Comparison of ENCODE assay signal across 30 cellular contexts in genomic region chr1:212621043-212621829, GRCh38. TPM values are rescaled to one million over a fixed set of nuclear protein-coding genes. Genes with fewer than 3 reads are reported as not detected.
DNase-seq lines count a peak whose midpoint lies in the region; ATAC-seq, FAIRE-seq and TF ChIP-seq lines count a peak whose summit lies in the region.
"Had no signal": no experiment of that assay in that cellular context is flagged by ENCODE, and none has a peak within 500 bp of the region (broad histone marks: within the 10 kb centered on the region; RNA-seq: fewer than 3 reads in every experiment).

No MANE protein-coding gene starts in this region.

- H3K27me3 ChIP-seq in K562 (ENCODE audit: control insufficient read depth in 2 of 2, insufficient read depth in 2 of 2, low read length in 2 of 2), result peaks cover 23 to 30% of the 10 kb centered on the region in 2 experiments
- no peaks in the 10 kb centered on the region for H3K27me3 ChIP-seq in trophoblast cell (ENCODE audit: insufficient read depth, low read length)
- H3K27me3 ChIP-seq in mesendoderm (ENCODE audit: insufficient read depth, low read length, poor library complexity), result no peaks in the 10 kb centered on the region
- H3K27me3 ChIP-seq: thyroid gland had no signal

- no peaks in the 10 kb centered on the region for H3K79me2 ChIP-seq in K562 (ENCODE audit: control insufficient read depth, insufficient read depth, low read length)
- no peaks in the 10 kb centered on the region for H3K79me2 ChIP-seq in trophoblast cell (ENCODE audit: control insufficient read depth, insufficient read depth, low read length, poor library complexity)
- H3K79me2 ChIP-seq in mesendoderm (ENCODE audit: control insufficient read depth, insufficient read depth, low read length), result no peaks in the 10 kb centered on the region

- TF ChIP-seq CTCF in K562 (IDR thresholded peaks at IDR 0.05 in 2 of 3, conservative IDR thresholded peaks at IDR 0.05 in 1 of 3; ENCODE audit: insufficient read depth in 2 of 3, low read depth in 1 of 3, low read length in 3 of 3), result no peak

- TF ChIP-seq RAD21 in K562 (CRISPR knock-in tag; conservative IDR thresholded peaks at IDR 0.05 in 1 of 2, IDR thresholded peaks at IDR 0.05 in 1 of 2), result no peak

- H3K4me3 Mint-ChIP-seq in activated CD4-positive, alpha-beta memory T cell treated with anti-CD3 and anti-CD28 coated beads for 36 hours, result no peak overlapping the region
- no peak overlapping the region for H3K4me3 Mint-ChIP-seq in activated CD4-positive, alpha-beta memory T cell treated with anti-CD3 and anti-CD28 coated beads, Interleukin-2, amount 10 ng/mL, durations not matched to agents 7 days and 5 days
- H3K4me3 Mint-ChIP-seq: activated T-helper 17 cell treated with anti-CD3 and anti-CD28 coated beads, Interleukin-2, amount 50 U/mL, for 72 hours; CD14-positive monocyte; H9; mesothelial cell of epicardium had no signal

- H2BK120ac ChIP-seq in trophoblast cell (ENCODE audit: insufficient read depth, low read length, poor library complexity), result no peak overlapping the region
- no peak overlapping the region for H2BK120ac ChIP-seq in mesendoderm (ENCODE audit: low read depth, low read length)

- no peaks in the 10 kb centered on the region for H3K79me1 ChIP-seq in trophoblast cell (ENCODE audit: low read length)
- H3K79me1 ChIP-seq in mesendoderm (ENCODE audit: low read length), result no peaks in the 10 kb centered on the region

- no peak overlapping the region for H3K23ac ChIP-seq in trophoblast cell (ENCODE audit: low read length)
- no peak overlapping the region for H3K23ac ChIP-seq in mesendoderm (ENCODE audit: low read length)

- TF ChIP-seq EP300 in K562 (IDR thresholded peaks at IDR 0.05; ENCODE audit: low read length), result no peak

- TF ChIP-seq POLR2A in K562 (conservative IDR thresholded peaks at IDR 0.05), result no peak

- no peaks in the 10 kb centered on the region for H3K9me1 ChIP-seq in K562 (ENCODE audit: control insufficient read depth, insufficient read depth, low read length)

- H3K9me3 Mint-ChIP-seq in activated CD4-positive, alpha-beta memory T cell treated with anti-CD3 and anti-CD28 coated beads for 36 hours, result no peaks in the 10 kb centered on the region
- no peaks in the 10 kb centered on the region for H3K9me3 Mint-ChIP-seq in activated CD4-positive, alpha-beta memory T cell treated with anti-CD3 and anti-CD28 coated beads, Interleukin-2, amount 10 ng/mL, durations not matched to agents 7 days and 5 days
- H3K9me3 Mint-ChIP-seq: activated T-helper 17 cell treated with anti-CD3 and anti-CD28 coated beads, Interleukin-2, amount 50 U/mL, for 72 hours; CD14-positive monocyte; H9; mesothelial cell of epicardium; naive thymus-derived CD8-positive, alpha-beta T cell had no signal

- no peaks in the 10 kb centered on the region for H3K9me3 ChIP-seq in K562 (replicated peaks; ENCODE audit: control insufficient read depth, insufficient read depth, low read depth, low read length)
- H3K9me3 ChIP-seq in trophoblast cell (ENCODE audit: insufficient read depth, low read depth, low read length), result peaks cover 2% of the 10 kb centered on the region
- H3K9me3 ChIP-seq: spleen, thyroid gland had no signal

- H3K18ac ChIP-seq in trophoblast cell (ENCODE audit: low read length) (no peak overlapping the region), mesendoderm (ENCODE audit: low read length) (no peak overlapping the region)

- H2AK5ac ChIP-seq in trophoblast cell (ENCODE audit: low read length) (no peak overlapping the region), mesendoderm (ENCODE audit: low read length) (no peak overlapping the region)

- CTCF ChIA-PET in activated CD4-positive, alpha-beta memory T cell treated with anti-CD3 and anti-CD28 coated beads for 36 hours (lab: Charles Lee), result interaction anchor here (1.1 to 2.4 kb wide), 2 partner anchors 10 to 145 kb away, joined by 4 to 5 read pairs; no protein-coding TSS in a partner anchor
- CTCF ChIA-PET in activated CD4-positive, alpha-beta memory T cell treated with anti-CD3 and anti-CD28 coated beads, Interleukin-2, amount 10 ng/mL, durations not matched to agents 7 days and 5 days (lab: Charles Lee), result no interaction called here
- CTCF ChIA-PET in K562 (lab: Yijun Ruan, JAX; ENCODE audit: low intra/inter-chr PET ratio), result interaction anchor here (0.5 kb wide), 1 partner anchor 387 kb away, joined by 3 read pairs; no protein-coding TSS in a partner anchor

- POLR2A ChIA-PET in activated CD4-positive, alpha-beta memory T cell treated with anti-CD3 and anti-CD28 coated beads for 36 hours (lab: Charles Lee), result no interaction called here
- POLR2A ChIA-PET in activated CD4-positive, alpha-beta memory T cell treated with anti-CD3 and anti-CD28 coated beads, Interleukin-2, amount 10 ng/mL, durations not matched to agents 7 days and 5 days (lab: Charles Lee), result interaction anchor here (6.2 kb wide), 1 partner anchor 13 kb away, joined by 39 read pairs; the partner anchor contains the start of gene ATF3
- POLR2A ChIA-PET in K562 (lab: Yijun Ruan, JAX), result interaction anchor here (1.1 to 4.7 kb wide), 7 partner anchors 9 to 374 kb away, joined by 3 to 90 read pairs (median 7); partner anchors contain the start of gene ATF3

- no peak overlapping the region for H3K4me2 ChIP-seq in K562 (ENCODE audit: insufficient read depth, low read length)
- no peak overlapping the region for H3K4me2 ChIP-seq in trophoblast cell (ENCODE audit: low read length)
- no peak overlapping the region for H3K4me2 ChIP-seq in mesendoderm (ENCODE audit: low read length)
- H3K4me2 ChIP-seq: KMS-11 had no signal

- H4K8ac ChIP-seq in trophoblast cell (ENCODE audit: low read depth, low read length) (no peak overlapping the region), mesendoderm (ENCODE audit: low read depth, low read length) (no peak overlapping the region)

- ATAC-seq in K562 (peak; percentile 28), SK-N-SH treated with all-trans-retinoic acid at 6 μM for 48 hours (no peak)
- ATAC-seq: Panc1 had no signal

- peak overlapping the region; percentile 46 for H3K27ac Mint-ChIP-seq in activated CD4-positive, alpha-beta memory T cell treated with anti-CD3 and anti-CD28 coated beads for 36 hours
- H3K27ac Mint-ChIP-seq in activated CD4-positive, alpha-beta memory T cell treated with anti-CD3 and anti-CD28 coated beads, Interleukin-2, amount 10 ng/mL, durations not matched to agents 7 days and 5 days, result no peak overlapping the region
- H3K27ac Mint-ChIP-seq: mesothelial cell of epicardium had no signal

- peaks cover 0 to 4% of the 10 kb centered on the region in 2 experiments; a peak in 1 of 5 replicates for H3K4me1 ChIP-seq in K562 (replicated peaks in 1 of 2; ENCODE audit: control insufficient read depth in 2 of 2, insufficient read depth in 2 of 2, low read length in 2 of 2)
- H3K4me1 ChIP-seq in trophoblast cell (ENCODE audit: control insufficient read depth in 1 of 2, insufficient read depth in 2 of 2, low read length in 2 of 2), result no peaks in the 10 kb centered on the region
- H3K4me1 ChIP-seq in mesendoderm (ENCODE audit: control insufficient read depth, low read depth, low read length), result no peaks in the 10 kb centered on the region
- H3K4me1 ChIP-seq: spleen, thyroid gland had no signal

- H4K5ac ChIP-seq in mesendoderm (ENCODE audit: low read length), result no peak overlapping the region

- no peak for DNase-seq in activated CD4-positive, alpha-beta memory T cell treated with anti-CD3 and anti-CD28 coated beads for 36 hours
- no peak for DNase-seq in activated CD4-positive, alpha-beta memory T cell treated with anti-CD3 and anti-CD28 coated beads, Interleukin-2, amount 10 ng/mL, durations not matched to agents 7 days and 5 days
- DNase-seq in HT-29 (ENCODE audit: low spot score) (peak; percentile 29), K562 (ENCODE audit: extremely low read depth in 1 of 4, low spot score in 3 of 4) (no peak), trophoblast cell (peak; percentile 66 to 74), mesendoderm (no peak)
- DNase-seq in activated CD4-positive, CD25-positive, alpha-beta regulatory T cell treated with anti-CD3 and anti-CD28 coated beads, Interleukin-2, amount 50 U/mL, for 72 hours, result no peak
- DNase-seq: ACHN; activated CD4-positive, alpha-beta T cell treated with anti-CD3 and anti-CD28 coated beads for 48 hours; activated CD8-positive, alpha-beta memory T cell treated with anti-CD3 and anti-CD28 coated beads, Interleukin-2, amount 50 U/mL, for 4 hours; DMS 273 treated with DMSO at 0.1 percent for 48 hours; H9; head of caudate nucleus; left cardiac atrium; MV-4-11; NCI-H187; retina; spleen; stimulated activated CD4-positive, alpha-beta T cell treated with anti-CD3 and anti-CD28 coated beads, Interleukin-4, amount 100 ng/mL, for 1 hour; stimulated activated naive CD4-positive, alpha-beta T cell; T-helper 1 cell; thyroid gland had no signal

- H3K27me3 Mint-ChIP-seq in activated CD4-positive, alpha-beta memory T cell treated with anti-CD3 and anti-CD28 coated beads for 36 hours, result peaks cover 3% of the 10 kb centered on the region
- no peaks in the 10 kb centered on the region for H3K27me3 Mint-ChIP-seq in activated CD4-positive, alpha-beta memory T cell treated with anti-CD3 and anti-CD28 coated beads, Interleukin-2, amount 10 ng/mL, durations not matched to agents 7 days and 5 days

- H3K4me3 ChIP-seq in K562 (no peak overlapping the region), trophoblast cell (ENCODE audit: low read depth, low read length) (no peak overlapping the region), mesendoderm (ENCODE audit: low read length) (no peak overlapping the region)
- H3K4me3 ChIP-seq: spleen, thyroid gland had no signal

- H3K9ac ChIP-seq in K562 (ENCODE audit: insufficient read depth in 1 of 2, low read depth in 2 of 2, low read length in 2 of 2) (no peak overlapping the region), trophoblast cell (ENCODE audit: low read length) (no peak overlapping the region), mesendoderm (ENCODE audit: low read length) (no peak overlapping the region)
- H3K9ac ChIP-seq: KMS-11 had no signal

- WGBS in K562 (ENCODE audit: insufficient coverage, low coverage, missing lambda C conversion rate), result 36% methylated on average over 10 of the region's 10 CpGs
- WGBS in trophoblast cell (ENCODE audit: extremely low coverage, insufficient coverage, insufficient read length), result no CpG with 5 or more reads among the region's 10 CpGs
- WGBS in mesendoderm (ENCODE audit: extremely low coverage, insufficient coverage, low lambda C conversion rate), result no CpG with 5 or more reads among the region's 10 CpGs

- no peak overlapping the region for H2BK15ac ChIP-seq in mesendoderm (replicated peaks; ENCODE audit: low read depth)

- no peak overlapping the region for H3K4ac ChIP-seq in trophoblast cell (ENCODE audit: low read depth, low read length)
- H3K4ac ChIP-seq in mesendoderm (ENCODE audit: low read depth, low read length), result no peak overlapping the region

- peaks cover 55% of the 10 kb centered on the region for H3K36me3 Mint-ChIP-seq in activated CD4-positive, alpha-beta memory T cell treated with anti-CD3 and anti-CD28 coated beads for 36 hours
- H3K36me3 Mint-ChIP-seq in activated CD4-positive, alpha-beta memory T cell treated with anti-CD3 and anti-CD28 coated beads, Interleukin-2, amount 10 ng/mL, durations not matched to agents 7 days and 5 days (ENCODE audit: low read depth), result peaks cover 47% of the 10 kb centered on the region
- H3K36me3 Mint-ChIP-seq: naive thymus-derived CD8-positive, alpha-beta T cell had no signal

- H3K27ac ChIP-seq in K562 (ENCODE audit: extremely low read depth, low read depth, low read length), result no peak overlapping the region
- H3K27ac ChIP-seq in trophoblast cell (ENCODE audit: low read depth, low read length), result no peak overlapping the region
- no peak overlapping the region for H3K27ac ChIP-seq in mesendoderm (ENCODE audit: low read depth, low read length)
- H3K27ac ChIP-seq: KMS-11, spleen, thyroid gland had no signal

- no peak overlapping the region for H2BK5ac ChIP-seq in trophoblast cell (ENCODE audit: low read depth, low read length, poor library complexity)
- no peak overlapping the region for H2BK5ac ChIP-seq in mesendoderm (ENCODE audit: low read length)

- no peak for FAIRE-seq in K562 (lab: Jason Lieb, UNC)
- FAIRE-seq: G401.6 had no signal

- intact Hi-C loops in activated CD4-positive, alpha-beta memory T cell treated with anti-CD3 and anti-CD28 coated beads for 36 hours (cut with micrococcal nuclease), result no loop called here
- intact Hi-C loops in K562 (cut with micrococcal nuclease), result no loop called here

- H3K56ac ChIP-seq in mesendoderm (ENCODE audit: low read length), result no peak overlapping the region

- BruUV-seq in K562 (replicated peaks; lab: Mats Ljungman, UMichigan), result no TSS peak

- H2AFZ ChIP-seq in K562 (ENCODE audit: low read depth, low read length) (no peak overlapping the region), trophoblast cell (ENCODE audit: insufficient read depth, low read length, poor library complexity) (no peak overlapping the region)

- H3K4me1 Mint-ChIP-seq in activated CD4-positive, alpha-beta memory T cell treated with anti-CD3 and anti-CD28 coated beads for 36 hours (ENCODE audit: low read depth), result peaks cover 18% of the 10 kb centered on the region
- peaks cover 10% of the 10 kb centered on the region for H3K4me1 Mint-ChIP-seq in activated CD4-positive, alpha-beta memory T cell treated with anti-CD3 and anti-CD28 coated beads, Interleukin-2, amount 10 ng/mL, durations not matched to agents 7 days and 5 days
- H3K4me1 Mint-ChIP-seq: mesothelial cell of epicardium had no signal

- H4K91ac ChIP-seq in trophoblast cell (ENCODE audit: low read depth, low read length), result no peak overlapping the region

- peaks cover 11% of the 10 kb centered on the region; the same call in 1 of the 2 replicates for H4K20me1 ChIP-seq in K562 (replicated peaks; ENCODE audit: control insufficient read depth, insufficient read depth, low read length)

- no peak overlapping the region for H2BK12ac ChIP-seq in trophoblast cell (ENCODE audit: low read length)

- in situ Hi-C loops in K562 (cut with MboI), result no loop called here

- no peak overlapping the region for H4K12ac ChIP-seq in trophoblast cell (ENCODE audit: low read depth, low read length)

- peaks cover 35% of the 10 kb centered on the region for H3K36me3 ChIP-seq in K562 (ENCODE audit: control insufficient read depth, insufficient read depth, low read length)
- H3K36me3 ChIP-seq in trophoblast cell (ENCODE audit: control insufficient read depth in 1 of 2, insufficient read depth in 2 of 2, low read length in 2 of 2), result peaks cover 33 to 44% of the 10 kb centered on the region in 2 experiments
- peaks cover 3% of the 10 kb centered on the region for H3K36me3 ChIP-seq in mesendoderm (ENCODE audit: control insufficient read depth, insufficient read depth, low read length)

- no peak overlapping the region for H3K14ac ChIP-seq in trophoblast cell (ENCODE audit: low read length)

RNA-seq across cellular contexts. Expression of gene ATF3, which starts 12.7 kb away (rescaled TPM):
- total RNA-seq in activated CD4-positive, alpha-beta memory T cell treated with anti-CD3 and anti-CD28 coated beads for 36 hours, result 10 to 100 TPM; 49.7 to 51.5 TPM
- total RNA-seq in activated CD4-positive, alpha-beta memory T cell treated with anti-CD3 and anti-CD28 coated beads, Interleukin-2, amount 10 ng/mL, durations not matched to agents 7 days and 5 days, result 10 to 100 TPM; 21.6 to 21.8 TPM
- total RNA-seq in HT-29 (2014; rRNA removed; shearing (Covaris generic)), result 104 and 105 TPM in 2 replicates
- 31.4 and 31.5 TPM in 2 replicates for total RNA-seq in K562 (2011; cell fraction: chromatin; rRNA removed; ENCODE audit: low replicate concordance)
- total RNA-seq in K562 (2011; cell fraction: nucleolus; rRNA removed), result 21.5 and 24.3 TPM in 2 replicates
- total RNA-seq in K562 (2011; cell fraction: nucleoplasm; rRNA removed), result 32.1 and 39.3 TPM in 2 replicates
- total RNA-seq in K562 (2014; rRNA removed) (17.2 and 19.8 TPM in 2 replicates), K562 (2014; rRNA removed; fragmentation: Illumina TruSeq; extraction: Trizol) (25.9 and 32.7 TPM in 2 replicates), K562 (2015; rRNA removed; fragmentation: Illumina TruSeq; extraction: Trizol) (2.9 and 3.5 TPM in 2 replicates), K562 (2021) (21.8 and 27.6 TPM in 2 replicates)
- polyA plus RNA-seq in K562 (2011; rRNA removed) (12.0 and 13.2 TPM in 2 replicates), K562 (2014; fragmentation: Illumina TruSeq; extraction: Trizol) (27.6 and 32.0 TPM in 2 replicates), K562 (2014; fragmentation: Nextera tagmentation; extraction: Ambion mirVana) (1 to 10 TPM; 6.1 to 6.8 TPM), K562 (2014; rRNA removed) (26.2 and 28.2 TPM in 2 replicates)
- 5.6 and 9.8 TPM in 2 replicates for polyA plus RNA-seq in K562 (2011; cell fraction: cytosol; rRNA removed)
- polyA plus RNA-seq in K562 (2011; cell fraction: nucleus; rRNA removed), result 15.2 and 16.0 TPM in 2 replicates
- polyA plus RNA-seq in K562 (2012), result 10.8 and 39.2 TPM in 2 replicates
- 12.2 and 14.3 TPM in 2 replicates for polyA minus RNA-seq in K562 (2011; rRNA and poly(A)+ RNA removed)
- polyA minus RNA-seq in K562 (2011; cell fraction: cytosol; rRNA and poly(A)+ RNA removed), result 4.9 and 7.1 TPM in 2 replicates
- 14.4 and 22.3 TPM in 2 replicates for polyA minus RNA-seq in K562 (2011; cell fraction: nucleus; rRNA and poly(A)+ RNA removed)
- polyA plus RNA-seq in trophoblast cell (2013), result 120 and 125 TPM in 2 replicates
- polyA plus RNA-seq in mesendoderm (2013, experiment 1 of 2), result 19.0 TPM
- polyA plus RNA-seq in mesendoderm (2013, experiment 2 of 2), result 21.3 TPM
- polyA plus RNA-seq: naive thymus-derived CD8-positive, alpha-beta T cell had no signal

Comparison
In these comparisons a context has a peak if more than half of its experiments do, and no peak if none do; other contexts are left out.
1. DNase-seq: peak in HT-29 (single experiment) and trophoblast cell (2 of 2); none in activated CD4-positive, alpha-beta memory T cell treated with anti-CD3 and anti-CD28 coated beads for 36 hours (single experiment), activated CD4-positive, alpha-beta memory T cell treated with anti-CD3 and anti-CD28 coated beads, Interleukin-2, amount 10 ng/mL, durations not matched to agents 7 days and 5 days (single experiment), K562 (0 of 4), activated CD4-positive, CD25-positive, alpha-beta regulatory T cell treated with anti-CD3 and anti-CD28 coated beads, Interleukin-2, amount 50 U/mL, for 72 hours (single experiment) and mesendoderm (single experiment).